In the genomic region with DNA sequence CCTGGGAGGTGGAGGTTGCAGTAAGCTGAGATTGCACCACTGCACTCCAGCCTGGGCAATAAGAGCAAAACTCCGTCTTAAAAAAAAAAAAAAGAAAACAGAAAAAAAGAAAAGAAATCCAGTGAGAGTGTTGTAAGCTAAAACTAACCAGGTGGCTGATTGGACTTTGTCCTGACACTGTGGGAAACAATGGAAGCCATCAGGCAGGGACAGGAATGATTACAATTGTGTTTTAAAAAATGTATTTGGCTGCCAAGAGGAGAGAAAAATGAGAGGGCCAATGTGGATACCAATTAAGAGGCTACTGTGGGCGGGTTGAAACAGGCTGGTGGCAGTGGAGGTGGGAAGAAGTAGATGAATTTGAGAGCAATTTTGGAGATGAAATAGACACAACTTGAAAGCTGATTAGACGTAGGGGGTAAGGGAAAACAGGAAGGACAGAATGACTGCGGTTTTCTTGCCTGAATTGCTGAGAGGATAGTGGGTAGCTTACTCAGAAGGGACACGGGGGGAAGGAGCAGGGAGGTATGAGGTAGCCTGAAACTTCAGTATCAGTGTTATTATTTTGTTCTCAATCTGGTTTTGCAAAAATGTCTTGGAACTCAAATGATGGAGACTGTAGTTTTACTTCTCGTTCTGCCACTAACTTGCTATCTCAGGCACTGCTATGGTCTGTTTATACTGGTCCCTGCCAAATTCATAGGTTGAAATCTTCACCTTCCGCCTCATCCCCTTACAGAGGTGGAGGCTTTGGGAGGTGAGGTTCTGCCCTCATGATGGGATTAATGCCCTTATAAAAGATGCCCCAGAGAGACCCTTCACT, we compare ENCODE assay signal across 7 cellular contexts. TPM values are rescaled to one million over a fixed set of nuclear protein-coding genes. Genes with fewer than 3 reads are reported as not detected.
DNase-seq lines count a peak whose midpoint lies in the region; ATAC-seq and TF ChIP-seq lines count a peak whose summit lies in the region.

No MANE protein-coding gene starts in this region.

- POLR2A ChIA-PET in activated CD4-positive, alpha-beta memory T cell treated with anti-CD3 and anti-CD28 coated beads for 36 hours (lab: Charles Lee), result interaction anchor here (0.9 to 1.9 kb wide), 8 partner anchors 15 to 89 kb away, joined by 3 to 5 read pairs (median 3); no protein-coding TSS in a partner anchor

- in situ Hi-C loops in KBM-7 (cut with MboI; ENCODE audit: low pct_unique_long_range_greater_than_20kb, low sequenced_read_pairs), result no loop called here

- peaks cover 54% of the 10 kb centered on the region for H3K4me1 Mint-ChIP-seq in activated CD4-positive, alpha-beta memory T cell treated with anti-CD3 and anti-CD28 coated beads for 36 hours (ENCODE audit: low read depth)
- H3K4me1 Mint-ChIP-seq in progenitor cell of endocrine pancreas (ENCODE audit: low read depth), result peaks cover 21% of the 10 kb centered on the region

- H3K27me3 Mint-ChIP-seq in activated CD4-positive, alpha-beta memory T cell treated with anti-CD3 and anti-CD28 coated beads for 36 hours, result no peaks in the 10 kb centered on the region
- H3K27me3 Mint-ChIP-seq in progenitor cell of endocrine pancreas, result no peaks in the 10 kb centered on the region

- CTCF ChIA-PET in activated CD4-positive, alpha-beta memory T cell treated with anti-CD3 and anti-CD28 coated beads for 36 hours (lab: Charles Lee), result interaction anchor here (0.6 to 4.1 kb wide), 9 partner anchors 11 to 140 kb away, joined by 3 to 18 read pairs (median 4); no protein-coding TSS in a partner anchor

- H3K9me3 Mint-ChIP-seq in activated CD4-positive, alpha-beta memory T cell treated with anti-CD3 and anti-CD28 coated beads for 36 hours, result peaks cover 2% of the 10 kb centered on the region
- peaks cover 3% of the 10 kb centered on the region for H3K9me3 Mint-ChIP-seq in progenitor cell of endocrine pancreas (ENCODE audit: low read depth)

- intact Hi-C loops in activated CD4-positive, alpha-beta memory T cell treated with anti-CD3 and anti-CD28 coated beads for 36 hours (cut with micrococcal nuclease), result loop anchor here (1.0 to 5.0 kb wide), 2 partner anchors 16 to 1247 kb away; no protein-coding TSS in a partner anchor

- peak; percentile 86 for DNase-seq in KBM-7
- peak; percentile 59 for DNase-seq in activated CD4-positive, alpha-beta memory T cell treated with anti-CD3 and anti-CD28 coated beads for 36 hours
- no peak for DNase-seq in progenitor cell of endocrine pancreas (ENCODE audit: low spot score, unreplicated experiment)
- no peak for DNase-seq in putamen (ENCODE audit: low spot score)
- no peak for DNase-seq in SHP77 (lab: John Stamatoyannopoulos, UW)

- H3K27ac Mint-ChIP-seq in activated CD4-positive, alpha-beta memory T cell treated with anti-CD3 and anti-CD28 coated beads for 36 hours, result peak overlapping the region; percentile 86
- peak overlapping the region; percentile 90 for H3K27ac Mint-ChIP-seq in progenitor cell of endocrine pancreas

- TF ChIP-seq CTCF in progenitor cell of endocrine pancreas (IDR thresholded peaks at IDR 0.05; ENCODE audit: unreplicated experiment), result no peak

- ATAC-seq in GM18868 (IDR thresholded peaks at IDR 0.05; ENCODE audit: unreplicated experiment) (peak; percentile 64), GM21515 (IDR thresholded peaks at IDR 0.05; ENCODE audit: unreplicated experiment) (no peak)

- H3K4me3 Mint-ChIP-seq in activated CD4-positive, alpha-beta memory T cell treated with anti-CD3 and anti-CD28 coated beads for 36 hours, result peak overlapping the region; percentile 44
- H3K4me3 Mint-ChIP-seq in progenitor cell of endocrine pancreas (ENCODE audit: low read depth), result peak overlapping the region; percentile 46

- no peaks in the 10 kb centered on the region for H3K36me3 Mint-ChIP-seq in activated CD4-positive, alpha-beta memory T cell treated with anti-CD3 and anti-CD28 coated beads for 36 hours
- no peaks in the 10 kb centered on the region for H3K36me3 Mint-ChIP-seq in progenitor cell of endocrine pancreas (ENCODE audit: insufficient read depth)

RNA-seq across cellular contexts. Expression of a gene that starts 45.6 kb away (rescaled TPM):
- under 1 TPM; 0.10 to 0.17 TPM for total RNA-seq in activated CD4-positive, alpha-beta memory T cell treated with anti-CD3 and anti-CD28 coated beads for 36 hours
- total RNA-seq in progenitor cell of endocrine pancreas, result 0.22 and 0.43 TPM in 2 replicates

Comparison
In these comparisons a context has a peak if more than half of its experiments do, and no peak if none do; other contexts are left out.
1. DNase-seq: peak in KBM-7 (single experiment) and activated CD4-positive, alpha-beta memory T cell treated with anti-CD3 and anti-CD28 coated beads for 36 hours (single experiment); none in progenitor cell of endocrine pancreas (single experiment), putamen (single experiment) and SHP77 (0 of 2).